Comparison of ENCODE assay signal across 1 cellular context in the genomic region with DNA sequence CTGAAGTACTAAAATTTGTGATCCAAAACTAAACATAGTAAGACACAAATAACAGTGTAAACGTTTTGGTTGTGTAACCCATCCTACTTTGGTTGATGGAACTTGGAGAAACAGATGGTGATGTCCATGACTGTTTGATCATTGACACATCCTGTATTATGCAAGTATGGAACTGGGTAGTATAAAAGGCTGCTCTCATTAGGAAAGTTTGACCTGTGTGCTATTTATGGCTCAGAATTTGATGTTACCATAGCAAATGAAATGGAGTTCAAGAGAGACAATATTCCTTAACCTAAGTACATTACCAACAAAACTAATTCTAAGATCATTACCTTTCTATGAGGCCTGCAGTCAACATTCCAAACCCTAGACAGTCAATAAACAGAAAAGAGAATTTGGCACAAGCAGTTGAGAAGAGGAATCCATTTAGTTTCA.
A peak's percentile ranks its signal among the peaks of the same experiment; 100 is the strongest.
TF ChIP-seq lines count a peak whose summit lies in the region.

No MANE protein-coding gene starts in this region.

TF ChIP-seq in HepG2, 621 proteins besides CTCF, POLR2A, EP300 and RAD21 (continued from another document and continues in another):
- TF ChIP-seq CBFB (CRISPR knock-in tag; IDR thresholded peaks at IDR 0.05) (no peak), ZBTB20 (CRISPR knock-in tag; IDR thresholded peaks at IDR 0.05; ENCODE audit: borderline replicate concordance, low read depth) (no peak), ZNF549 (CRISPR knock-in tag; IDR thresholded peaks at IDR 0.05) (no peak), PAXIP1 (CRISPR knock-in tag; conservative IDR thresholded peaks at IDR 0.05) (0 out of 2 replicates have a peak, but pooled peaks have one; percentile 59), ZNF253 (CRISPR knock-in tag; IDR thresholded peaks at IDR 0.05; ENCODE audit: borderline replicate concordance) (no peak), POLR2G (IDR thresholded peaks at IDR 0.05; ENCODE audit: low read depth, low read length) (no peak), ZBTB21 (CRISPR knock-in tag; IDR thresholded peaks at IDR 0.05) (no peak), MXD1 (CRISPR knock-in tag; IDR thresholded peaks at IDR 0.05) (no peak), ZNF607 (CRISPR knock-in tag; IDR thresholded peaks at IDR 0.05; ENCODE audit: borderline replicate concordance) (no peak), ZFP37 (CRISPR knock-in tag; IDR thresholded peaks at IDR 0.05; ENCODE audit: borderline replicate concordance) (no peak), U2AF2 (IDR thresholded peaks at IDR 0.05; ENCODE audit: low read depth, low read length) (no peak), BRCA1 (CRISPR knock-in tag; IDR thresholded peaks at IDR 0.05) (no peak), RCOR2 (CRISPR knock-in tag; IDR thresholded peaks at IDR 0.05) (peak; percentile 71; the same call in 1 of the 2 replicates), CHD4 (IDR thresholded peaks at IDR 0.05; ENCODE audit: borderline replicate concordance, low read length) (no peak), MEIS2 (CRISPR knock-in tag; IDR thresholded peaks at IDR 0.05) (no peak), MZF1 (CRISPR knock-in tag; IDR thresholded peaks at IDR 0.05; ENCODE audit: borderline replicate concordance) (no peak), POGZ (CRISPR knock-in tag; IDR thresholded peaks at IDR 0.05) (peak; percentile 73), IRF2 (CRISPR knock-in tag; IDR thresholded peaks at IDR 0.05) (0 out of 2 replicates have a peak, but pooled peaks have one; percentile 19), RFX3 (CRISPR knock-in tag; IDR thresholded peaks at IDR 0.05) (no peak), ZNF503 (CRISPR knock-in tag; IDR thresholded peaks at IDR 0.05) (no peak), ZNF777 (CRISPR knock-in tag; IDR thresholded peaks at IDR 0.05) (no peak), SRSF4 (IDR thresholded peaks at IDR 0.05; ENCODE audit: low read depth, low read length, poor library complexity, severe bottlenecking) (no peak), ETV5 (CRISPR knock-in tag; IDR thresholded peaks at IDR 0.05; ENCODE audit: borderline replicate concordance) (peak; percentile 87), HES4 (CRISPR knock-in tag; IDR thresholded peaks at IDR 0.05; ENCODE audit: borderline replicate concordance) (no peak), ZNF790 (CRISPR knock-in tag; IDR thresholded peaks at IDR 0.05; ENCODE audit: borderline replicate concordance) (no peak), ZNF672 (CRISPR knock-in tag; IDR thresholded peaks at IDR 0.05) (no peak), ZNF468 (CRISPR knock-in tag; IDR thresholded peaks at IDR 0.05) (no peak), STAT5B (CRISPR knock-in tag; IDR thresholded peaks at IDR 0.05) (no peak), NCOA2 (CRISPR knock-in tag; IDR thresholded peaks at IDR 0.05) (peak; percentile 87), EED (CRISPR knock-in tag; IDR thresholded peaks at IDR 0.05) (no peak), SRSF9 (IDR thresholded peaks at IDR 0.05; ENCODE audit: borderline replicate concordance, insufficient read depth, low read depth, low read length, poor library complexity, severe bottlenecking) (no peak), PRPF4 (IDR thresholded peaks at IDR 0.05; ENCODE audit: low read depth, low read length, poor library complexity, severe bottlenecking) (no peak), ZNF331 (CRISPR knock-in tag; IDR thresholded peaks at IDR 0.05) (no peak), MEF2D (CRISPR knock-in tag; IDR thresholded peaks at IDR 0.05) (peak; percentile 98), ZNF484 (CRISPR knock-in tag; IDR thresholded peaks at IDR 0.05; ENCODE audit: borderline replicate concordance, low read depth) (no peak), HDAC1 (CRISPR knock-in tag; IDR thresholded peaks at IDR 0.05) (peak; percentile 39; the same call in 1 of the 2 replicates), KDM6A (CRISPR knock-in tag; IDR thresholded peaks at IDR 0.05; ENCODE audit: low read depth) (no peak), SOX6 (IDR thresholded peaks at IDR 0.05) (no peak), SOX6 (CRISPR knock-in tag; IDR thresholded peaks at IDR 0.05) (peak; percentile 55; the same call in 1 of the 2 replicates), MAX (IDR thresholded peaks at IDR 0.05) (no peak), RBFOX2 (IDR thresholded peaks at IDR 0.05; ENCODE audit: low read depth, low read length) (no peak), TEAD3 (CRISPR knock-in tag; optimal IDR thresholded peaks at IDR 0.05; ENCODE audit: borderline replicate concordance) (peak; percentile 33), ZNF367 (CRISPR knock-in tag; IDR thresholded peaks at IDR 0.05; ENCODE audit: borderline replicate concordance) (no peak), SOX13 (IDR thresholded peaks at IDR 0.05) (no peak), SOX13 (CRISPR knock-in tag; conservative IDR thresholded peaks at IDR 0.05 in 1 of 2, IDR thresholded peaks at IDR 0.05 in 1 of 2) (peak in 1 of 2 experiments; percentile 66; a peak in 2 of 4 replicates), ATF5 (CRISPR knock-in tag; IDR thresholded peaks at IDR 0.05; ENCODE audit: low read depth) (no peak), SMC3 (IDR thresholded peaks at IDR 0.05; ENCODE audit: low read length) (no peak), ELF4 (CRISPR knock-in tag; IDR thresholded peaks at IDR 0.05; ENCODE audit: borderline replicate concordance) (no peak), NR2F6 (IDR thresholded peaks at IDR 0.05) (peak; percentile 54), NR2F6 (CRISPR knock-in tag; IDR thresholded peaks at IDR 0.05) (peak; percentile 63), U2AF1 (optimal IDR thresholded peaks at IDR 0.05; ENCODE audit: low read depth, low read length) (no peak), TFAP4 (IDR thresholded peaks at IDR 0.05; ENCODE audit: borderline replicate concordance, low read depth) (peak; percentile 65), DPF2 (CRISPR knock-in tag; IDR thresholded peaks at IDR 0.05; ENCODE audit: borderline replicate concordance, low read depth) (no peak), ZNF629 (CRISPR knock-in tag; conservative IDR thresholded peaks at IDR 0.05) (no peak), PCBP2 (optimal IDR thresholded peaks at IDR 0.05; ENCODE audit: low read depth, low read length, poor library complexity, severe bottlenecking) (no peak), RELA (CRISPR knock-in tag; IDR thresholded peaks at IDR 0.05) (no peak)
- TF ChIP-seq, protein P1, sequence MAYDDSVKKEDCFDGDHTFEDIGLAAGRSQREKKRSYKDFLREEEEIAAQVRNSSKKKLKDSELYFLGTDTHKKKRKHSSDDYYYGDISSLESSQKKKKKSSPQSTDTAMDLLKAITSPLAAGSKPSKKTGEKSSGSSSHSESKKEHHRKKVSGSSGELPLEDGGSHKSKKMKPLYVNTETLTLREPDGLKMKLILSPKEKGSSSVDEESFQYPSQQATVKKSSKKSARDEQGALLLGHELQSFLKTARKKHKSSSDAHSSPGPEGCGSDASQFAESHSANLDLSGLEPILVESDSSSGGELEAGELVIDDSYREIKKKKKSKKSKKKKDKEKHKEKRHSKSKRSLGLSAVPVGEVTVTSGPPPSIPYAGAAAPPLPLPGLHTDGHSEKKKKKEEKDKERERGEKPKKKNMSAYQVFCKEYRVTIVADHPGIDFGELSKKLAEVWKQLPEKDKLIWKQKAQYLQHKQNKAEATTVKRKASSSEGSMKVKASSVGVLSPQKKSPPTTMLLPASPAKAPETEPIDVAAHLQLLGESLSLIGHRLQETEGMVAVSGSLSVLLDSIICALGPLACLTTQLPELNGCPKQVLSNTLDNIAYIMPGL (CRISPR knock-in tag; IDR thresholded peaks at IDR 0.05; ENCODE audit: borderline replicate concordance in 1 of 2, low read depth in 1 of 2) = no peak
- TF ChIP-seq, protein P2, sequence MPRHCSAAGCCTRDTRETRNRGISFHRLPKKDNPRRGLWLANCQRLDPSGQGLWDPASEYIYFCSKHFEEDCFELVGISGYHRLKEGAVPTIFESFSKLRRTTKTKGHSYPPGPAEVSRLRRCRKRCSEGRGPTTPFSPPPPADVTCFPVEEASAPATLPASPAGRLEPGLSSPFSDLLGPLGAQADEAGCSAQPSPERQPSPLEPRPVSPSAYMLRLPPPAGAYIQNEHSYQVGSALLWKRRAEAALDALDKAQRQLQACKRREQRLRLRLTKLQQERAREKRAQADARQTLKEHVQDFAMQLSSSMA (CRISPR knock-in tag; IDR thresholded peaks at IDR 0.05) = no peak
- TF ChIP-seq, protein P3, sequence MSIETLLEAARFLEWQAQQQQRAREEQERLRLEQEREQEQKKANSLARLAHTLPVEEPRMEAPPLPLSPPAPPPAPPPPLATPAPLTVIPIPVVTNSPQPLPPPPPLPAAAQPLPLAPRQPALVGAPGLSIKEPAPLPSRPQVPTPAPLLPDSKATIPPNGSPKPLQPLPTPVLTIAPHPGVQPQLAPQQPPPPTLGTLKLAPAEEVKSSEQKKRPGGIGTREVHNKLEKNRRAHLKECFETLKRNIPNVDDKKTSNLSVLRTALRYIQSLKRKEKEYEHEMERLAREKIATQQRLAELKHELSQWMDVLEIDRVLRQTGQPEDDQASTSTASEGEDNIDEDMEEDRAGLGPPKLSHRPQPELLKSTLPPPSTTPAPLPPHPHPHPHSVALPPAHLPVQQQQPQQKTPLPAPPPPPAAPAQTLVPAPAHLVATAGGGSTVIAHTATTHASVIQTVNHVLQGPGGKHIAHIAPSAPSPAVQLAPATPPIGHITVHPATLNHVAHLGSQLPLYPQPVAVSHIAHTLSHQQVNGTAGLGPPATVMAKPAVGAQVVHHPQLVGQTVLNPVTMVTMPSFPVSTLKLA (IDR thresholded peaks at IDR 0.05) = no peak
